In the genomic region with DNA sequence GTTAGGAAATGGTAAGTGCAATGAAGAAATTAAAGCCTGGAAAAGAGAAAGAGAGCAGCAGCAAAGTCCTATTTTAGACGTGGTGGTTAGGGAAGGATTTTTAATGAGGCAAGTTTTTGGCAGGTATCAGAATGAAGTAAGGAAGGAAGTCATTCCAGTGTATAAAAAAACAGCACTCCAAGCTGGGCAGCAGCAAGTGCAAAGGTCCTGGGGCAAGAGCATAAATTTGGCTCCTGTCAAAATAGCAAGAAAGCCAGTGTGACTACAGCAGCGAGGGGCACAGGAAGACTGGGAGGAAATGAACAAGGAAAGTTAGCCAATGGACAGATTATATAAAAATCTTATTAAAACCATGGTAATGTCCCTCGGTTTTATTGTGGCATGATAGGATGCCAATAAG, we compare ENCODE assay signal across 22 cellular contexts.
DNase-seq lines count a peak whose midpoint lies in the region; ATAC-seq, FAIRE-seq and TF ChIP-seq lines count a peak whose summit lies in the region.
"Had no signal": no experiment of that assay in that cellular context is flagged by ENCODE, and none has a peak within 500 bp of the region (broad histone marks: within the 10 kb centered on the region; RNA-seq: fewer than 3 reads in every experiment).

No MANE protein-coding gene starts in this region.

- no peaks in the 10 kb centered on the region for H3K23me2 ChIP-seq in H1 (ENCODE audit: low read depth, low read length)

- no peak overlapping the region for H3K9ac ChIP-seq in H1 (replicated peaks in 1 of 4; ENCODE audit: extremely low read depth in 1 of 4, low read depth in 3 of 4, low read length in 3 of 4)
- H3K9ac ChIP-seq: BLaER1 treated with 17β-estradiol and CSF1 and Interleukin-3, amounts not matched to agents 10 nM and 100 nM had no signal

- H4K5ac ChIP-seq in H1 (ENCODE audit: insufficient read length, low read depth, low read length): no peak overlapping the region

- no peak overlapping the region for H2BK120ac ChIP-seq in H1 (replicated peaks; ENCODE audit: low read depth, low read length)

- ATAC-seq in HG03196 (IDR thresholded peaks at IDR 0.05; ENCODE audit: unreplicated experiment): no peak
- no peak for ATAC-seq in GM21423 (IDR thresholded peaks at IDR 0.05; ENCODE audit: unreplicated experiment)
- no peak for ATAC-seq in activated CD8-positive, alpha-beta T cell treated with anti-CD3 and anti-CD28 coated beads, Interleukin-2, amount 10 ng/mL, durations not matched to agents 7 days and 5 days
- ATAC-seq: A549; CD8-positive, alpha-beta T cell had no signal

- no peak overlapping the region for H2BK15ac ChIP-seq in H1 (ENCODE audit: low read length)

- H3K4me1 ChIP-seq in HEK293 (ENCODE audit: control insufficient read depth, insufficient read depth, low read length) (peaks cover 5% of the 10 kb centered on the region; the same call in 1 of the 2 replicates), H1 (replicated peaks in 1 of 4; ENCODE audit: control insufficient read depth in 3 of 4, insufficient read depth in 4 of 4, low read length in 3 of 4) (peaks cover 0 to 5% (median 4%) of the 10 kb centered on the region in 4 experiments; a peak in 4 of 7 replicates)
- H3K4me1 ChIP-seq: A549; BLaER1 treated with 17β-estradiol and CSF1 and Interleukin-3, amounts not matched to agents 10 nM and 100 nM; Caco-2 had no signal

- H3K56ac ChIP-seq in H1 (replicated peaks; ENCODE audit: insufficient read length, low read depth, low read length): no peak overlapping the region

- no peak overlapping the region for H2BK20ac ChIP-seq in H1 (ENCODE audit: low read length)

- no peak overlapping the region for H3K4ac ChIP-seq in H1 (replicated peaks; ENCODE audit: insufficient read length, low read depth, low read length)

- peaks cover 19% of the 10 kb centered on the region for H3K4me1 Mint-ChIP-seq in nephron progenitor cell
- H3K4me1 Mint-ChIP-seq in activated CD8-positive, alpha-beta T cell treated with anti-CD3 and anti-CD28 coated beads, Interleukin-2, amount 10 ng/mL, durations not matched to agents 7 days and 5 days (ENCODE audit: low read depth): no peaks in the 10 kb centered on the region
- H3K4me1 Mint-ChIP-seq: B cell had no signal

- no peaks in the 10 kb centered on the region for H3K79me1 ChIP-seq in H1 (ENCODE audit: low read depth, low read length)

- no peak overlapping the region for H4K91ac ChIP-seq in H1 (replicated peaks; ENCODE audit: insufficient read length, low read length)

- no peak overlapping the region for H3K23ac ChIP-seq in H1 (ENCODE audit: insufficient read length)

- 90% methylated on average over 3 of the region's 3 CpGs; no CpG with 5 or more reads in 1 of the 2 experiments for WGBS in H1 (ENCODE audit: extremely low coverage in 1 of 2, insufficient coverage in 1 of 2, insufficient read length in 1 of 2, insufficient replicate concordance in 2 of 2, low coverage in 1 of 2, low lambda C conversion rate in 2 of 2, missing lambda C conversion rate in 1 of 2), 2 experiments

- H4K8ac ChIP-seq in H1 (ENCODE audit: extremely low read depth, insufficient read depth, low read length): no peak overlapping the region

- no peaks in the 10 kb centered on the region for H3K27me3 Mint-ChIP-seq in nephron progenitor cell (ENCODE audit: low read depth, poor library complexity)
- no peaks in the 10 kb centered on the region for H3K27me3 Mint-ChIP-seq in activated CD8-positive, alpha-beta T cell treated with anti-CD3 and anti-CD28 coated beads, Interleukin-2, amount 10 ng/mL, durations not matched to agents 7 days and 5 days (ENCODE audit: low read depth)
- H3K27me3 Mint-ChIP-seq: B cell; CD4-positive, alpha-beta T cell had no signal

- TF ChIP-seq CTCF in HEK293 (tag by site-specific recombination; IDR thresholded peaks at IDR 0.05) (no peak), H1 (IDR thresholded peaks at IDR 0.05; ENCODE audit: control extremely low read depth in 1 of 3, insufficient read depth in 1 of 3, low read depth in 1 of 3, low read length in 3 of 3) (no peak), nephron progenitor cell (IDR thresholded peaks at IDR 0.05) (no peak)

- POLR2A ChIA-PET in HEK293 (lab: Yijun Ruan, JAX) (no interaction called here), H1 (lab: Charles Lee; ENCODE audit: partially characterized antibody) (no interaction called here)
- POLR2A ChIA-PET in activated CD8-positive, alpha-beta T cell treated with anti-CD3 and anti-CD28 coated beads, Interleukin-2, amount 10 ng/mL, durations not matched to agents 7 days and 5 days (lab: Charles Lee): no interaction called here

- no peak overlapping the region for H3K27ac ChIP-seq in HEK293 (ENCODE audit: extremely low read depth, low read depth, low read length)
- no peak overlapping the region for H3K27ac ChIP-seq in H1 (ENCODE audit: low read depth, low read length)
- H3K27ac ChIP-seq: 22Rv1; A549; BLaER1 treated with 17β-estradiol and CSF1 and Interleukin-3, amounts not matched to agents 10 nM and 100 nM; C4-2B had no signal

- no peak overlapping the region for H2AFZ ChIP-seq in H1 (ENCODE audit: low read length)

- TF ChIP-seq EP300 in H1 (IDR thresholded peaks at IDR 0.05; ENCODE audit: borderline replicate concordance in 1 of 2, low read depth in 2 of 2, low read length in 2 of 2): no peak

- H3K27me3 ChIP-seq in H1 (replicated peaks in 1 of 4; ENCODE audit: control insufficient read depth in 3 of 4, extremely low read depth in 1 of 4, insufficient read depth in 3 of 4, low read length in 3 of 4): no peaks in the 10 kb centered on the region
- H3K27me3 ChIP-seq: BLaER1 treated with 17β-estradiol and CSF1 and Interleukin-3, amounts not matched to agents 10 nM and 100 nM had no signal

- no peaks in the 10 kb centered on the region for H3K9me3 Mint-ChIP-seq in nephron progenitor cell
- H3K9me3 Mint-ChIP-seq in activated CD8-positive, alpha-beta T cell treated with anti-CD3 and anti-CD28 coated beads, Interleukin-2, amount 10 ng/mL, durations not matched to agents 7 days and 5 days (ENCODE audit: insufficient read depth): no peaks in the 10 kb centered on the region
- H3K9me3 Mint-ChIP-seq: CD8-positive, alpha-beta T cell had no signal

- H3K79me2 ChIP-seq in H1 (ENCODE audit: control insufficient read depth in 1 of 2, insufficient read depth in 2 of 2, low read length in 2 of 2): no peaks in the 10 kb centered on the region

- H3K18ac ChIP-seq in H1 (ENCODE audit: extremely low read depth, low read length): no peak overlapping the region

- H3K14ac ChIP-seq in H1 (ENCODE audit: insufficient read length): no peak overlapping the region

- H3K4me3 Mint-ChIP-seq in nephron progenitor cell: no peak overlapping the region
- no peak overlapping the region for H3K4me3 Mint-ChIP-seq in activated CD8-positive, alpha-beta T cell treated with anti-CD3 and anti-CD28 coated beads, Interleukin-2, amount 10 ng/mL, durations not matched to agents 7 days and 5 days
- H3K4me3 Mint-ChIP-seq: B cell; CD4-positive, alpha-beta T cell; CD8-positive, alpha-beta T cell had no signal

- CTCF ChIA-PET in HEK293 (lab: Yijun Ruan, JAX): no interaction called here
- CTCF ChIA-PET in H1 (lab: Charles Lee; ENCODE audit: partially characterized antibody): no interaction called here
- CTCF ChIA-PET in activated CD8-positive, alpha-beta T cell treated with anti-CD3 and anti-CD28 coated beads, Interleukin-2, amount 10 ng/mL, durations not matched to agents 7 days and 5 days (lab: Charles Lee): no interaction called here

- no peak for TF ChIP-seq RAD21 in H1 (IDR thresholded peaks at IDR 0.05 in 1 of 2, conservative IDR thresholded peaks at IDR 0.05 in 1 of 2; ENCODE audit: low read depth in 2 of 2, low read length in 2 of 2)

- H3K36me3 Mint-ChIP-seq in nephron progenitor cell (ENCODE audit: low read depth): no peaks in the 10 kb centered on the region
- no peaks in the 10 kb centered on the region for H3K36me3 Mint-ChIP-seq in activated CD8-positive, alpha-beta T cell treated with anti-CD3 and anti-CD28 coated beads, Interleukin-2, amount 10 ng/mL, durations not matched to agents 7 days and 5 days (ENCODE audit: low read depth)
- H3K36me3 Mint-ChIP-seq: CD8-positive, alpha-beta T cell had no signal

- no peak overlapping the region for H3K4me3 ChIP-seq in HEK293 (ENCODE audit: low read depth, low read length)
- no peak overlapping the region for H3K4me3 ChIP-seq in H1 (ENCODE audit: extremely low read depth in 1 of 4, insufficient read depth in 2 of 4, low read depth in 3 of 4, low read length in 4 of 4)
- H3K4me3 ChIP-seq: A549; BLaER1 treated with 17β-estradiol and CSF1 and Interleukin-3, amounts not matched to agents 10 nM and 100 nM had no signal

- H3K36me3 ChIP-seq in HEK293 (ENCODE audit: control insufficient read depth in 2 of 2, insufficient read depth in 1 of 2, low read length in 2 of 2) (no peaks in the 10 kb centered on the region), H1 (ENCODE audit: control insufficient read depth in 2 of 4, insufficient read depth in 4 of 4, low read length in 3 of 4) (no peaks in the 10 kb centered on the region)
- H3K36me3 ChIP-seq: BLaER1 treated with 17β-estradiol and CSF1 and Interleukin-3, amounts not matched to agents 10 nM and 100 nM had no signal

- no peaks in the 10 kb centered on the region for H3K9me3 ChIP-seq in HEK293 (ENCODE audit: control insufficient read depth, insufficient read depth, low read depth, low read length)
- H3K9me3 ChIP-seq in H1 (ENCODE audit: insufficient read depth in 2 of 2, low read depth in 1 of 2, low read length in 1 of 2): no peaks in the 10 kb centered on the region
- H3K9me3 ChIP-seq: A549; BLaER1 treated with 17β-estradiol and CSF1 and Interleukin-3, amounts not matched to agents 10 nM and 100 nM; Caco-2 had no signal

- H3K27ac Mint-ChIP-seq in nephron progenitor cell: no peak overlapping the region
- H3K27ac Mint-ChIP-seq in activated CD8-positive, alpha-beta T cell treated with anti-CD3 and anti-CD28 coated beads, Interleukin-2, amount 10 ng/mL, durations not matched to agents 7 days and 5 days: no peak overlapping the region
- H3K27ac Mint-ChIP-seq: B cell; CD4-positive, alpha-beta T cell; CD8-positive, alpha-beta T cell had no signal

- no peaks in the 10 kb centered on the region for H4K20me1 ChIP-seq in H1 (replicated peaks in 1 of 2; ENCODE audit: control insufficient read depth in 1 of 2, insufficient read depth in 2 of 2, low read length in 2 of 2)
- H4K20me1 ChIP-seq: BLaER1 treated with 17β-estradiol and CSF1 and Interleukin-3, amounts not matched to agents 10 nM and 100 nM had no signal

- no peak overlapping the region for H2BK12ac ChIP-seq in H1 (ENCODE audit: low read depth, low read length)

- no peak for FAIRE-seq in H1 (lab: Jason Lieb, UNC)
- FAIRE-seq: A549, D721Med, G401.6, GM12891, GM19239 had no signal

- no peak for DNase-seq in H1 (ENCODE audit: low read depth in 1 of 2, low spot score in 2 of 2)
- DNase-seq in nephron progenitor cell: peak; percentile 7
- DNase-seq in activated CD8-positive, alpha-beta T cell treated with anti-CD3 and anti-CD28 coated beads, Interleukin-2, amount 10 ng/mL, durations not matched to agents 7 days and 5 days: no peak
- DNase-seq: AML-193; Caco-2; Calu3; CD4-positive, alpha-beta T cell; CD8-positive, alpha-beta T cell; DMS79 treated with DMSO at 0.1 percent for 48 hours; GF-D8 had no signal

- TF ChIP-seq POLR2A in H1 (IDR thresholded peaks at IDR 0.05; ENCODE audit: control extremely low read depth in 1 of 2, low read depth in 2 of 2, low read length in 2 of 2): no peak

- no peak overlapping the region for H3K4me2 ChIP-seq in H1 (ENCODE audit: insufficient read depth in 1 of 2, low read depth in 2 of 2, low read length in 2 of 2)
- H3K4me2 ChIP-seq: A549; BLaER1 treated with 17β-estradiol and CSF1 and Interleukin-3, amounts not matched to agents 10 nM and 100 nM had no signal

- no peak overlapping the region for H2AK5ac ChIP-seq in H1 (ENCODE audit: low read depth, low read length)

- no peak overlapping the region for H2BK5ac ChIP-seq in H1 (ENCODE audit: low read depth, low read length)
